ENCODE assay signal across 18 cellular contexts in genomic region chr11:10818594-10818993, GRCh38. TPM values are rescaled to one million over a fixed set of nuclear protein-coding genes. Genes with fewer than 3 reads are reported as not detected.
A peak's percentile ranks its signal among the peaks of the same experiment; 100 is the strongest.
DNase-seq lines count a peak whose midpoint lies in the region; ATAC-seq, FAIRE-seq and TF ChIP-seq lines count a peak whose summit lies in the region.
"Had no signal": no experiment of that assay in that cellular context is flagged by ENCODE, and none has a peak within 500 bp of the region (broad histone marks: within the 10 kb centered on the region; RNA-seq: fewer than 3 reads in every experiment).

No MANE protein-coding gene starts in this region.

- no CpG with 5 or more reads among the region's 1 CpG for WGBS in IMR-90 (ENCODE audit: extremely low coverage in 2 of 2, insufficient read length in 1 of 2), 2 experiments
- 88 to 100% (median 91%) methylated on average over 1 of the region's 1 CpG for WGBS in spleen, 5 donors
- WGBS in H9 (ENCODE audit: extremely low coverage, insufficient read length, low lambda C conversion rate), result no CpG with 5 or more reads among the region's 1 CpG

- H4K8ac ChIP-seq in IMR-90 (ENCODE audit: low read depth in 2 of 2, low read length in 2 of 2) (peak overlapping the region in 1 of 2 experiments; percentile 62; a peak in 1 of 4 replicates), H9 (replicated peaks; ENCODE audit: insufficient read length, low read depth, low read length) (no peak overlapping the region)

- no peaks in the 10 kb centered on the region for H3K23me2 ChIP-seq in H9 (ENCODE audit: insufficient read length, low read depth, low read length, poor library complexity, severe bottlenecking)

- H2BK12ac ChIP-seq in H9 (ENCODE audit: insufficient read length, low read depth, low read length), result no peak overlapping the region

- no peaks in the 10 kb centered on the region for H3K79me2 ChIP-seq in astrocyte (ENCODE audit: insufficient read depth, low read length)
- no peaks in the 10 kb centered on the region for H3K79me2 ChIP-seq in H9 (ENCODE audit: insufficient read depth, low read length)

- TF ChIP-seq RAD21 in IMR-90 (IDR thresholded peaks at IDR 0.05; ENCODE audit: low read length), result no peak

- no peaks in the 10 kb centered on the region for H3K4me1 ChIP-seq in IMR-90 (ENCODE audit: control insufficient read depth, insufficient read depth, low read length)
- no peaks in the 10 kb centered on the region for H3K4me1 ChIP-seq in astrocyte (ENCODE audit: insufficient read depth, low read length)
- H3K4me1 ChIP-seq in spleen, result peaks cover 0 to 7% (median 1%) of the 10 kb centered on the region in 6 donors
- H3K4me1 ChIP-seq in H9 (ENCODE audit: insufficient read depth, low read length), result no peaks in the 10 kb centered on the region
- H3K4me1 ChIP-seq: upper lobe of right lung had no signal

- H2AK5ac ChIP-seq in IMR-90 (ENCODE audit: low read depth, low read length) (peak overlapping the region; percentile 60; the same call in 1 of the 2 replicates), H9 (ENCODE audit: insufficient read length, low read length) (no peak overlapping the region)

- in situ Hi-C loops in IMR-90 (cut with MboI; ENCODE audit: low sequenced_read_pairs), result loop anchor here (5.0 kb wide), 1 partner anchor 34 kb away; no protein-coding TSS in a partner anchor

- no peak overlapping the region for H3T11ph ChIP-seq in H9 (ENCODE audit: low read length)

- TF ChIP-seq CTCF in BJ (IDR thresholded peaks at IDR 0.05; ENCODE audit: insufficient read depth, low read depth, low read length) (no peak), IMR-90 (conservative IDR thresholded peaks at IDR 0.05; ENCODE audit: low read depth, low read length) (no peak), astrocyte (IDR thresholded peaks at IDR 0.05; ENCODE audit: insufficient read depth, low read depth, low read length) (no peak), spleen (IDR thresholded peaks at IDR 0.05 in 8 of 11, conservative IDR thresholded peaks at IDR 0.05 in 3 of 11) (no peak), H9 (conservative IDR thresholded peaks at IDR 0.05) (no peak)

- peak; percentile 50 for FAIRE-seq in astrocyte (lab: Jason Lieb, UNC)
- FAIRE-seq: endothelial cell of umbilical vein had no signal

- 0 out of 2 replicates have a peak overlapping the region, but pooled peaks have one; percentile 48 for H3K23ac ChIP-seq in IMR-90 (ENCODE audit: low read depth, low read length)
- no peak overlapping the region for H3K23ac ChIP-seq in H9 (ENCODE audit: insufficient read length, low read depth, low read length)

- no TSS peak for BruUV-seq in IMR-90 (replicated peaks; lab: Mats Ljungman, UMichigan)

- dilution Hi-C loops in IMR-90 (cut with HindIII; ENCODE audit: low sequenced_read_pairs, unreplicated experiment), result no loop called here

- peaks cover 6% of the 10 kb centered on the region; the same call in 1 of the 2 replicates for H3K9me1 ChIP-seq in IMR-90 (ENCODE audit: insufficient read depth, low read length)

- H2AFZ ChIP-seq in IMR-90 (replicated peaks; ENCODE audit: low read length, poor library complexity) (no peak overlapping the region), astrocyte (ENCODE audit: low read depth, low read length) (no peak overlapping the region), H9 (ENCODE audit: low read length) (no peak overlapping the region)

- DNase-seq in BJ (ENCODE audit: low read depth) (peak; percentile 95), IMR-90 (peak; percentile 95), astrocyte (ENCODE audit: low read depth) (peak; percentile 75), myocyte (ENCODE audit: low read depth) (peak; percentile 65), spleen (no peak), H9 (no peak)
- DNase-seq: activated CD8-positive, alpha-beta memory T cell treated with anti-CD3 and anti-CD28 coated beads, Interleukin-2, amount 50 U/mL, for 4 hours; activated naive CD4-positive, alpha-beta T cell treated with anti-CD3 and anti-CD28 coated beads, Interleukin-2, amount 50 U/mL, for 16 hours; central memory CD4-positive, alpha-beta T cell; GF-D8; hypothalamus; left ventricle myocardium inferior; natural killer cell; stimulated activated CD4-positive, alpha-beta T cell treated with anti-CD3 and anti-CD28 coated beads, Interleukin-2, amount 100 ng/mL, for 48 hours; upper lobe of right lung had no signal

- H3K27ac ChIP-seq in IMR-90 (ENCODE audit: insufficient read depth, low read length) (peak overlapping the region; percentile 76), astrocyte (ENCODE audit: low read depth, low read length) (no peak overlapping the region), spleen (no peak overlapping the region), H9 (ENCODE audit: insufficient read length, low read depth, low read length) (no peak overlapping the region)
- H3K27ac ChIP-seq: left ventricle myocardium inferior, upper lobe of right lung had no signal

- POLR2A ChIA-PET in BJ (lab: Charles Lee) (interaction anchor here (0.6 to 1.0 kb wide), 3 partner anchors 8 to 514 kb away, joined by 3 to 12 read pairs (median 4); partner anchors contain the start of gene EIF4G2), IMR-90 (lab: Charles Lee; ENCODE audit: unreplicated experiment) (interaction anchor here (0.6 to 0.8 kb wide), 2 partner anchors 10 to 37 kb away, joined by 3 to 4 read pairs; partner anchors contain the start of gene EIF4G2)

- H2AK9ac ChIP-seq in IMR-90 (replicated peaks; ENCODE audit: low read depth, low read length, poor library complexity), result no peak overlapping the region

- H3K4ac ChIP-seq in IMR-90 (ENCODE audit: low read depth, low read length) (no peak overlapping the region; the same call in 1 of the 2 replicates), H9 (ENCODE audit: low read depth, low read length) (no peak overlapping the region)

- H3K4me1 Mint-ChIP-seq in astrocyte (ENCODE audit: low read depth, unreplicated experiment) (no peaks in the 10 kb centered on the region), H9 (no peaks in the 10 kb centered on the region)

- H3K36me3 ChIP-seq in BJ (ENCODE audit: control insufficient read depth, insufficient read depth, low read length) (no peaks in the 10 kb centered on the region), IMR-90 (ENCODE audit: control insufficient read depth, insufficient read depth, low read length) (no peaks in the 10 kb centered on the region), astrocyte (ENCODE audit: insufficient read depth, low read length) (no peaks in the 10 kb centered on the region), spleen (no peaks in the 10 kb centered on the region)
- H3K36me3 ChIP-seq: left ventricle myocardium inferior, upper lobe of right lung had no signal

- no peaks in the 10 kb centered on the region for H3K36me3 Mint-ChIP-seq in astrocyte (ENCODE audit: low read depth, unreplicated experiment)
- H3K36me3 Mint-ChIP-seq in H9 (ENCODE audit: insufficient read depth in 1 of 3, low read depth in 3 of 3), result no peaks in the 10 kb centered on the region
- H3K36me3 Mint-ChIP-seq: natural killer cell had no signal

- H3K9me3 Mint-ChIP-seq in astrocyte (ENCODE audit: unreplicated experiment) (no peaks in the 10 kb centered on the region), H9 (no peaks in the 10 kb centered on the region)
- H3K9me3 Mint-ChIP-seq: natural killer cell had no signal

- CTCF ChIA-PET in BJ (lab: Yijun Ruan, JAX) (interaction anchor here (1.5 kb wide), 1 partner anchor 81 kb away, joined by 3 read pairs; no protein-coding TSS in a partner anchor), IMR-90 (lab: Yijun Ruan, JAX) (interaction anchor here (0.7 kb wide), 1 partner anchor 123 kb away, joined by 3 read pairs; no protein-coding TSS in a partner anchor)

- H3K9ac ChIP-seq in IMR-90 (ENCODE audit: low read depth, low read length) (no peak overlapping the region), astrocyte (ENCODE audit: low read length) (no peak overlapping the region), H9 (ENCODE audit: extremely low read depth, insufficient read length, low read length) (no peak overlapping the region)

- H3K27ac Mint-ChIP-seq in astrocyte (ENCODE audit: unreplicated experiment) (no peak overlapping the region), H9 (no peak overlapping the region)
- H3K27ac Mint-ChIP-seq: natural killer cell had no signal

- H2BK20ac ChIP-seq in IMR-90 (ENCODE audit: low read depth, low read length), result no peak overlapping the region
- no peak overlapping the region for H2BK20ac ChIP-seq in H9 (ENCODE audit: low read depth, low read length, poor library complexity, severe bottlenecking)

- H4K20me1 ChIP-seq in IMR-90 (ENCODE audit: insufficient read depth, low read length) (no peaks in the 10 kb centered on the region), astrocyte (ENCODE audit: insufficient read depth, low read length) (no peaks in the 10 kb centered on the region), H9 (ENCODE audit: control insufficient read depth, insufficient read depth, insufficient read length) (no peaks in the 10 kb centered on the region)

- H3K4me3 Mint-ChIP-seq in astrocyte (ENCODE audit: unreplicated experiment), result no peak overlapping the region
- H3K4me3 Mint-ChIP-seq in H9, result no peak overlapping the region
- H3K4me3 Mint-ChIP-seq: natural killer cell had no signal

- TF ChIP-seq POLR2A in IMR-90 (IDR thresholded peaks at IDR 0.05; ENCODE audit: low read depth, low read length) (no peak), spleen (IDR thresholded peaks at IDR 0.05) (no peak)

- H3K18ac ChIP-seq in IMR-90 (ENCODE audit: low read depth, low read length) (no peak overlapping the region), H9 (ENCODE audit: insufficient read length, low read depth, low read length) (no peak overlapping the region)

- H2BK120ac ChIP-seq in IMR-90 (ENCODE audit: low read depth, low read length) (peak overlapping the region; percentile 47; the same call in 1 of the 2 replicates), H9 (ENCODE audit: low read depth, low read length, poor library complexity, severe bottlenecking) (no peak overlapping the region)

- H3K9me3 ChIP-seq in IMR-90 (ENCODE audit: control insufficient read depth, insufficient read depth, low read length) (no peaks in the 10 kb centered on the region), astrocyte (ENCODE audit: insufficient read depth, low read depth, low read length) (no peaks in the 10 kb centered on the region), spleen (no peaks in the 10 kb centered on the region), H9 (ENCODE audit: control insufficient read depth, low read depth, low read length) (no peaks in the 10 kb centered on the region)
- H3K9me3 ChIP-seq: left ventricle myocardium inferior, upper lobe of right lung had no signal

- H3K4me3 ChIP-seq in BJ (ENCODE audit: low read depth, low read length) (no peak overlapping the region), IMR-90 (ENCODE audit: insufficient read depth, low read depth, low read length) (no peak overlapping the region), astrocyte (ENCODE audit: insufficient read depth, low read depth, low read length) (no peak overlapping the region), spleen (no peak overlapping the region)
- H3K4me3 ChIP-seq: left ventricle myocardium inferior, upper lobe of right lung had no signal

- H3K56ac ChIP-seq in IMR-90 (ENCODE audit: extremely low read depth, insufficient read depth, low read length), result no peak overlapping the region
- H3K56ac ChIP-seq in H9 (ENCODE audit: insufficient read length, low read depth, low read length), result no peak overlapping the region

- intact Hi-C loops in IMR-90 (cut with micrococcal nuclease), result loop anchor here (1.0 kb wide), 1 partner anchor 40 kb away; the partner anchor contains the start of gene ZBED5
- intact Hi-C loops in spleen (cut with DNase I; ENCODE audit: low total_unique reads), result no loop called here

- 0 out of 3 replicates have a peak overlapping the region, but pooled peaks have one; percentile 29 for H2BK15ac ChIP-seq in IMR-90 (ENCODE audit: low read depth, low read length)
- H2BK15ac ChIP-seq in H9 (ENCODE audit: low read depth, low read length), result no peak overlapping the region

- H3K14ac ChIP-seq in IMR-90 (replicated peaks; ENCODE audit: low read depth, low read length) (peak overlapping the region; percentile 20; the same call in 1 of the 2 replicates), H9 (ENCODE audit: insufficient read depth, low read length) (no peak overlapping the region)

- H3K27me3 ChIP-seq in BJ (ENCODE audit: control insufficient read depth, insufficient read depth, low read length), result no peaks in the 10 kb centered on the region
- no peaks in the 10 kb centered on the region for H3K27me3 ChIP-seq in IMR-90 (ENCODE audit: control insufficient read depth, insufficient read depth, low read length)
- no peaks in the 10 kb centered on the region for H3K27me3 ChIP-seq in astrocyte (ENCODE audit: insufficient read depth, low read length)
- no peaks in the 10 kb centered on the region for H3K27me3 ChIP-seq in spleen (replicated peaks in 1 of 7)
- no peaks in the 10 kb centered on the region for H3K27me3 ChIP-seq in H9 (ENCODE audit: insufficient read depth, low read length)
- H3K27me3 ChIP-seq: upper lobe of right lung had no signal

- H3K27me3 Mint-ChIP-seq in astrocyte (ENCODE audit: low read depth, unreplicated experiment) (peaks cover under 1% of the 10 kb centered on the region), H9 (ENCODE audit: low read depth) (no peaks in the 10 kb centered on the region)

- H3K79me1 ChIP-seq in IMR-90 (ENCODE audit: low read depth in 1 of 2, low read length in 2 of 2) (no peaks in the 10 kb centered on the region), H9 (ENCODE audit: insufficient read depth, low read depth, low read length, poor library complexity, severe bottlenecking) (no peaks in the 10 kb centered on the region)

- H3K4me2 ChIP-seq in IMR-90 (ENCODE audit: low read depth, low read length), result no peak overlapping the region
- H3K4me2 ChIP-seq in astrocyte (ENCODE audit: low read length), result no peak overlapping the region
- no peak overlapping the region for H3K4me2 ChIP-seq in H9 (ENCODE audit: insufficient read depth, insufficient read length, low read length)

- peak; percentile 98 for ATAC-seq in IMR-90 (ENCODE audit: low read depth)
- ATAC-seq in GM18870 (IDR thresholded peaks at IDR 0.05; ENCODE audit: unreplicated experiment), result no peak
- ATAC-seq in GM18907 (IDR thresholded peaks at IDR 0.05; ENCODE audit: unreplicated experiment), result no peak
- ATAC-seq: natural killer cell, upper lobe of right lung had no signal

- H2BK5ac ChIP-seq in IMR-90 (ENCODE audit: low read depth, low read length, poor library complexity, severe bottlenecking), result peak overlapping the region; percentile 82
- no peak overlapping the region for H2BK5ac ChIP-seq in H9 (ENCODE audit: insufficient read length, low read length)

- no peak overlapping the region; the same call in 1 of the 2 replicates for H4K91ac ChIP-seq in IMR-90 (ENCODE audit: insufficient read depth, low read depth, low read length)
- no peak overlapping the region for H4K91ac ChIP-seq in H9 (ENCODE audit: insufficient read length, low read depth, low read length)

- H4K5ac ChIP-seq in IMR-90 (ENCODE audit: low read depth, low read length), result no peak overlapping the region
- no peak overlapping the region for H4K5ac ChIP-seq in H9 (ENCODE audit: insufficient read length, low read depth, low read length)

RNA-seq across cellular contexts. Expression of gene EIF4G2, which starts 9.9 kb away (rescaled TPM):
- 472 and 1,009 TPM in 2 replicates for polyA plus RNA-seq in BJ (2011; rRNA removed)
- polyA minus RNA-seq in BJ (2011; rRNA and poly(A)+ RNA removed), result 392 and 515 TPM in 2 replicates
- total RNA-seq in IMR-90 (2012; rRNA removed), result 1,144 and 1,216 TPM in 2 replicates
- 439 and 492 TPM in 2 replicates for polyA plus RNA-seq in IMR-90 (2012; rRNA removed)
- polyA plus RNA-seq in IMR-90 (2012; cell fraction: cytosol; rRNA removed), result 108 and 148 TPM in 2 replicates
- polyA plus RNA-seq in IMR-90 (2012; cell fraction: nucleus; rRNA removed; ENCODE audit: low replicate concordance), result 62.0 and 539 TPM in 2 replicates
- total RNA-seq in astrocyte, result 1,309 and 1,364 TPM in 2 replicates
- 976 and 1,007 TPM in 2 replicates for total RNA-seq in myocyte
- 495 TPM for polyA plus RNA-seq in myocyte (2012)
- 100 to 1,000 TPM; 444 to 712 (median 622) TPM for total RNA-seq in spleen
- polyA plus RNA-seq in spleen, result 100 to 1,000 TPM; 178 to 264 (median 218) TPM
- total RNA-seq in H9 (2021), result 1,013 and 1,056 TPM in 2 replicates

RNA-seq across cellular contexts. Expression of gene ZBED5, which starts 39.3 kb away (rescaled TPM):
- polyA plus RNA-seq in BJ (2011; rRNA removed), result 43.0 and 75.4 TPM in 2 replicates
- polyA minus RNA-seq in BJ (2011; rRNA and poly(A)+ RNA removed), result 80.8 and 172 TPM in 2 replicates
- total RNA-seq in IMR-90 (2012; rRNA removed), result 30.8 and 35.6 TPM in 2 replicates
- 26.1 and 28.2 TPM in 2 replicates for polyA plus RNA-seq in IMR-90 (2012; rRNA removed)
- polyA plus RNA-seq in IMR-90 (2012; cell fraction: cytosol; rRNA removed), result 2.9 and 6.5 TPM in 2 replicates
- polyA plus RNA-seq in IMR-90 (2012; cell fraction: nucleus; rRNA removed; ENCODE audit: low replicate concordance), result 9.6 and 84.5 TPM in 2 replicates
- total RNA-seq in astrocyte, result 32.9 and 35.1 TPM in 2 replicates
- total RNA-seq in myocyte, result 63.7 and 68.8 TPM in 2 replicates
- 19.4 TPM for polyA plus RNA-seq in myocyte (2012)
- total RNA-seq in spleen, result 10 to 100 TPM; 54.8 to 83.8 (median 66.9) TPM
- polyA plus RNA-seq in spleen, result 10 to 100 TPM; 43.5 to 70.1 (median 46.7) TPM
- 65.8 TPM in 2 replicates for total RNA-seq in H9 (2021)

Comparison
In these comparisons a context has a peak if more than half of its experiments do, and no peak if none do; other contexts are left out.
1. DNase-seq: peak in BJ (single experiment), IMR-90 (single experiment), astrocyte (single experiment) and myocyte (single experiment); none in spleen (single experiment) and H9 (single experiment).